ENCODE assay signal across 15 cellular contexts in genomic region chr12:127393896-127394295, GRCh38.
A peak's percentile ranks its signal among the peaks of the same experiment; 100 is the strongest.
DNase-seq lines count a peak whose midpoint lies in the region; ATAC-seq and TF ChIP-seq lines count a peak whose summit lies in the region.
"Had no signal": no experiment of that assay in that cellular context is flagged by ENCODE, and none has a peak within 500 bp of the region (broad histone marks: within the 10 kb centered on the region; RNA-seq: fewer than 3 reads in every experiment).

No MANE protein-coding gene starts in this region.

- H3K27me3 ChIP-seq in SJSA1 (replicated peaks) = no peaks in the 10 kb centered on the region
- H3K27me3 ChIP-seq in stomach = peaks cover 0 to 21% (median 0%) of the 10 kb centered on the region in 3 donors
- H3K27me3 ChIP-seq: cardiac muscle cell had no signal

- no peak overlapping the region for H3K4me3 ChIP-seq in SJSA1
- H3K4me3 ChIP-seq in stomach = no peak overlapping the region
- H3K4me3 ChIP-seq: cardiac muscle cell, HAP-1, lower lobe of right lung, SK-N-MC had no signal

- peaks cover 37% of the 10 kb centered on the region for H3K4me1 ChIP-seq in SJSA1 (replicated peaks)
- H3K4me1 ChIP-seq in stomach = no peaks in the 10 kb centered on the region
- H3K4me1 ChIP-seq: Caco-2, HAP-1, lower lobe of right lung had no signal

- no peak for TF ChIP-seq POLR2A in stomach (IDR thresholded peaks at IDR 0.05)

- H3K9me3 ChIP-seq in SJSA1 (replicated peaks) = no peaks in the 10 kb centered on the region
- H3K9me3 ChIP-seq in stomach = no peaks in the 10 kb centered on the region
- H3K9me3 ChIP-seq: Caco-2, HAP-1, lower lobe of right lung had no signal

- DNase-seq in GM04503 (ENCODE audit: low read depth) = peak; percentile 54
- peak; percentile 37 to 56 for DNase-seq in SJSA1 (ENCODE audit: low read depth in 1 of 2, low spot score in 2 of 2)
- peak; percentile 62 for DNase-seq in fibroblast of peridontal ligament (ENCODE audit: extremely low read depth)
- peak; percentile 36 for DNase-seq in superior temporal gyrus (ENCODE audit: extremely low spot score)
- DNase-seq in NCI-H1092 treated with DMSO at 0.1 percent for 48 hours (lab: John Stamatoyannopoulos, UW) = no peak
- DNase-seq in stomach = no peak
- DNase-seq: activated effector memory CD4-positive, alpha-beta T cell treated with anti-CD3 and anti-CD28 coated beads, Interleukin-2, amount 50 U/mL, for 16 hours; Caco-2; lower lobe of right lung; right cardiac atrium; stimulated activated CD4-positive, alpha-beta T cell treated with anti-CD3 and anti-CD28 coated beads, Interleukin-4, amount 100 ng/mL, for 1 hour had no signal

- no peak for ATAC-seq in HG02852 (IDR thresholded peaks at IDR 0.05; ENCODE audit: unreplicated experiment)
- ATAC-seq: lower lobe of right lung, right cardiac atrium had no signal

- H3K27ac ChIP-seq in SJSA1 (no peak overlapping the region), stomach (no peak overlapping the region)
- H3K27ac ChIP-seq: cardiac muscle cell, lower lobe of right lung, SK-N-MC had no signal

- H3K36me3 ChIP-seq in SJSA1 (no peaks in the 10 kb centered on the region), stomach (no peaks in the 10 kb centered on the region)
- H3K36me3 ChIP-seq: cardiac muscle cell, HAP-1, lower lobe of right lung had no signal

- intact Hi-C loops in stomach (cut with DNase I; ENCODE audit: low total_unique reads) = no loop called here

- TF ChIP-seq CTCF in stomach (IDR thresholded peaks at IDR 0.05) = no peak

- no peak for TF ChIP-seq EP300 in stomach (IDR thresholded peaks at IDR 0.05)

- 58 to 75% (median 72%) methylated on average over 2 of the region's 2 CpGs for WGBS in stomach, 5 donors

Comparison
In these comparisons a context has a peak if more than half of its experiments do, and no peak if none do; other contexts are left out.
1. DNase-seq: peak in GM04503 (single experiment), SJSA1 (2 of 2), fibroblast of peridontal ligament (single experiment) and superior temporal gyrus (single experiment); none in NCI-H1092 treated with DMSO at 0.1 percent for 48 hours (single experiment) and stomach (single experiment).